1 cellular context compared by ENCODE assay signal in the genomic region with DNA sequence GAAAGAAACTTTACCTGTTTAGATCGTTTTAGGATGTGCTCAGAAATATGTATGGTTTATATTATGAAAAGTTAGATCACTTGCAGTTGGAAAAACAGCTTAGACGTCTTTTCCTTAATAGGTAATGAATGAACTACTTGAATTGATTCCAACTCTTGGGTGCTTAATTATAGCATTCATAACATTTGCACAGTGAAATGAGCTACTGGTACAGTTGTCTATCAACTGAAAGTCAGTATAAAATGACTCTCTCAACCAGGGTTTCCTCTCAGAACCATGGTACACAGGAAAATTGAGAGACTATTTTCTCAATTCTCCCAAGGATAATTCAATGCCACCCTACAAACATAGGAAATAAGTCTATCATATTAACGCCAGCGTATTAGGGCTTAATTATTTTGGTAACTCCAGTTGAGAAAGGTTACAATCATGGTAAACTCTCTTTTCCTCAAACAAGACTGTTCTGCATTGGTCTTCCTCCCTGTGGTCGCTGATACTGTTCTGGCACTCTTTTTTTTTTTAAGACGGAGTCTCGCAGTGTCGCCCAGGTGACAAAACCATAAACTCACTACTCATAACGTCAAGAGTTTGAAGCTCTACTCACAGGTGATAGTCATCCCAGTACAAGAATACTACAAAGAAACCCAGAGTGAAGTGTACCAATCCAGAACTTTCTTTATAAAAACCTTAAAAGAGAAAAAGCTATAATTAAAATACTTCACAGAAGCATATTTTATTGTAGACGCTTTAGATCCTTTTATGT.
TF ChIP-seq lines count a peak whose summit lies in the region.

No MANE protein-coding gene starts in this region.

TF ChIP-seq in HCT116, 20 proteins besides CTCF, POLR2A, EP300 and RAD21 (continued from another document):
- TF ChIP-seq, protein P1, sequence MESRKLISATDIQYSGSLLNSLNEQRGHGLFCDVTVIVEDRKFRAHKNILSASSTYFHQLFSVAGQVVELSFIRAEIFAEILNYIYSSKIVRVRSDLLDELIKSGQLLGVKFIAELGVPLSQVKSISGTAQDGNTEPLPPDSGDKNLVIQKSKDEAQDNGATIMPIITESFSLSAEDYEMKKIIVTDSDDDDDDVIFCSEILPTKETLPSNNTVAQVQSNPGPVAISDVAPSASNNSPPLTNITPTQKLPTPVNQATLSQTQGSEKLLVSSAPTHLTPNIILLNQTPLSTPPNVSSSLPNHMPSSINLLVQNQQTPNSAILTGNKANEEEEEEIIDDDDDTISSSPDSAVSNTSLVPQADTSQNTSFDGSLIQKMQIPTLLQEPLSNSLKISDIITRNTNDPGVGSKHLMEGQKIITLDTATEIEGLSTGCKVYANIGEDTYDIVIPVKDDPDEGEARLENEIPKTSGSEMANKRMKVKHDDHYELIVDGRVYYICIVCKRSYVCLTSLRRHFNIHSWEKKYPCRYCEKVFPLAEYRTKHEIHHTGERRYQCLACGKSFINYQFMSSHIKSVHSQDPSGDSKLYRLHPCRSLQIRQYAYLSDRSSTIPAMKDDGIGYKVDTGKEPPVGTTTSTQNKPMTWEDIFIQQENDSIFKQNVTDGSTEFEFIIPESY (IDR thresholded peaks at IDR 0.05; ENCODE audit: extremely low read depth, insufficient replicate concordance, low read length): no peak
- no peak for TF ChIP-seq YY1 (IDR thresholded peaks at IDR 0.05; ENCODE audit: extremely low read depth, insufficient replicate concordance, low read depth, low read length)
- no peak for TF ChIP-seq EZH2 (IDR thresholded peaks at IDR 0.05)
- no peak for TF ChIP-seq ZNF274 (IDR thresholded peaks at IDR 0.05; ENCODE audit: low read depth, low read length)
- no peak for TF ChIP-seq EZH2phosphoT487 (IDR thresholded peaks at IDR 0.05; ENCODE audit: borderline replicate concordance)
- no peak for TF ChIP-seq SRF (IDR thresholded peaks at IDR 0.05; ENCODE audit: low read depth)
